In genomic region chr2:150542172-150542571, GRCh38 we compare ENCODE assay signal across 8 cellular contexts.
"Had no signal": no experiment of that assay in that cellular context is flagged by ENCODE, and none has a peak within 500 bp of the region (broad histone marks: within the 10 kb centered on the region; RNA-seq: fewer than 3 reads in every experiment).

No MANE protein-coding gene starts in this region.

- H3K27ac Mint-ChIP-seq: GM23338, H9, HFFc6 had no signal

- H3K4me1 Mint-ChIP-seq: GM23338, H9 had no signal

- ATAC-seq: GM23338, HCT116 had no signal

- H3K4me3 Mint-ChIP-seq: GM23338, H9, HFFc6 had no signal

- DNase-seq: GM23248, GOT3, H7, H9, HCEC 1CT, HFFc6 had no signal
